1 cellular context compared by ENCODE assay signal in the genomic region with DNA sequence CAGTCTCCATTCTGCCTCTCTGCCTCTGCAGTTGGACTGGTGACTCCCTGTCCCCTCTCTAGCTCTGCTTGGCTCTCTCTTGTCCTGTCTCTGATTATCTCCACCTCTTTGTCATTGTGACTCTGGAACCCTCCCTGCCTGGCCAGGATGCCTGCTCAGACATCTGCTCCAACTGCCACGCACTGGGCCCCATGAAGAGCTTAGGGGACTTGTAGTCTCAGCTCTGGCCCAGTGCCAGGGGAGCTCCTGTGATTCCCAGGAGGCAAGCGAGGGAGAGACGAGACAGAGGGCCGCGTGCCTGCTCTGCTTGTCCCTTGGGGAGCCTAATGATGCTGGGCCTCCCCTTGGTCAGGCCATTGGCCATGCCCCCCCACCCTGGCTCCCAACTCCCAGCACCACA.
A peak's percentile ranks its signal among the peaks of the same experiment; 100 is the strongest.
TF ChIP-seq lines count a peak whose summit lies in the region.

No MANE protein-coding gene starts in this region.

TF ChIP-seq in SK-N-SH, 30 proteins besides CTCF, POLR2A, EP300 and RAD21:
- TF ChIP-seq SMC3 (IDR thresholded peaks at IDR 0.05; ENCODE audit: low read depth, low read length) (0 out of 2 replicates have a peak, but pooled peaks have one; percentile 5), RFX5 (IDR thresholded peaks at IDR 0.05; ENCODE audit: low read length) (no peak)
